Comparison of ENCODE assay signal across 8 cellular contexts in genomic region chr11:126416542-126417090, GRCh38.
A peak's percentile ranks its signal among the peaks of the same experiment; 100 is the strongest.
DNase-seq lines count a peak whose midpoint lies in the region; ATAC-seq and TF ChIP-seq lines count a peak whose summit lies in the region.

No MANE protein-coding gene starts in this region.

- H3K36me3 ChIP-seq in colonic mucosa = no peaks in the 10 kb centered on the region

- intact Hi-C loops in colonic mucosa (cut with DNase I) = no loop called here

- H3K4me3 ChIP-seq in colonic mucosa = peak overlapping the region; percentile 49

- TF ChIP-seq CTCF in C4-2B (conservative IDR thresholded peaks at IDR 0.05) (no peak), colonic mucosa (IDR thresholded peaks at IDR 0.05) (no peak)

- DNase-seq in activated CD4-positive, alpha-beta T cell treated with anti-CD3 and anti-CD28 coated beads, Interleukin-2, amount 50 U/mL, for 1 hour = peak; percentile 52
- DNase-seq in colonic mucosa (peak; percentile 94), left kidney (ENCODE audit: low read depth, low spot score) (peak; percentile 95), NK-92 (lab: John Stamatoyannopoulos, UW; ENCODE audit: unreplicated experiment) (no peak)
- peak; percentile 52 to 68 for DNase-seq in stimulated activated CD4-positive, alpha-beta T cell treated with anti-CD3 and anti-CD28 coated beads, Interleukin-1b, Interleukin-23, amount 100 ng/mL, for 4 hours (ENCODE audit: low read depth in 2 of 2)

- ATAC-seq in GM21367 (IDR thresholded peaks at IDR 0.05; ENCODE audit: unreplicated experiment) = peak; percentile 81

- H3K9me3 ChIP-seq in colonic mucosa = no peaks in the 10 kb centered on the region

- TF ChIP-seq RAD21 in Ishikawa (IDR thresholded peaks at IDR 0.05; ENCODE audit: low read depth) = no peak

- H3K27ac ChIP-seq in C4-2B (peak overlapping the region; percentile 44), colonic mucosa (peak overlapping the region; percentile 68)

- peak overlapping the region; percentile 20 to 56 for H3K9ac ChIP-seq in colonic mucosa (ENCODE audit: low read depth in 2 of 2, low read length in 2 of 2)

- no peak for TF ChIP-seq EP300 in Ishikawa (IDR thresholded peaks at IDR 0.05; ENCODE audit: borderline replicate concordance)

- no peaks in the 10 kb centered on the region for H3K27me3 ChIP-seq in colonic mucosa

- peaks cover 7% of the 10 kb centered on the region for H3K4me1 ChIP-seq in colonic mucosa

TF ChIP-seq in Ishikawa, 13 proteins besides CTCF, POLR2A, EP300 and RAD21:
- TF ChIP-seq CREB1 (IDR thresholded peaks at IDR 0.05; ENCODE audit: low read depth) (no peak), EGR1 (IDR thresholded peaks at IDR 0.05) (no peak), CEBPB (IDR thresholded peaks at IDR 0.05) (no peak), YY1 (IDR thresholded peaks at IDR 0.05; ENCODE audit: low read depth) (0 out of 2 replicates have a peak, but pooled peaks have one; percentile 46), REST (IDR thresholded peaks at IDR 0.05; ENCODE audit: low read depth) (no peak), MAX (IDR thresholded peaks at IDR 0.05) (peak; percentile 86), TEAD4 (IDR thresholded peaks at IDR 0.05) (no peak)
